ENCODE assay signal across 12 cellular contexts in the genomic region with DNA sequence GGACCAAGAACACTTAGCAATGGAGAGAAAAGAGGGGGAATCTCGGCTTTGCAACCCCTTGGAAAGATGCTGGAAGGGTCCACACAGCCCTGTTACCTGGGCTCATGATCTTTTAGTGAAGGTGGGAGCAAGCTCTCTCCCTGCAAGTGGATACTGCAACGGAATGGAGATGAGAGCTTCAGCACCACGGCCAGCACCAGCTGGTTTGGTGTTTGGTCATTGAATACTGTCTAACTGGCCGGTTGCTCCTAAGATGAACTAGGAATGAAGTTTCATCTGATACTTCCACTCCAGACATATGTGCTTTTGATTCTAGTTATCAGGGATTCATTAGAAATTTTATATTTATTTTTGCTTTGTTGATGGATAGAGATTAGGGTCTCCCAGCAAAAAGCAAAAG. TPM values are rescaled to one million over a fixed set of nuclear protein-coding genes. Genes with fewer than 3 reads are reported as not detected.
DNase-seq lines count a peak whose midpoint lies in the region; ATAC-seq lines count a peak whose summit lies in the region.
"Had no signal": no experiment of that assay in that cellular context is flagged by ENCODE, and none has a peak within 500 bp of the region (broad histone marks: within the 10 kb centered on the region; RNA-seq: fewer than 3 reads in every experiment).

No MANE protein-coding gene starts in this region.

- peaks cover 56% of the 10 kb centered on the region for H3K27me3 Mint-ChIP-seq in stimulated activated naive CD8-positive, alpha-beta T cell treated with anti-CD3 and anti-CD28 coated beads, Interleukin-15, amount 100 ng/mL, for 72 hours

- H3K27me3 ChIP-seq in right cardiac atrium (ENCODE audit: control insufficient read depth, insufficient read depth) = no peaks in the 10 kb centered on the region
- H3K27me3 ChIP-seq: upper lobe of left lung had no signal

- DNase-seq in stimulated activated naive CD8-positive, alpha-beta T cell treated with anti-CD3 and anti-CD28 coated beads, Interleukin-15, Interleukin-2, amounts not matched to agents 100 U/mL and 50 U/mL, for 24 hours = peak; percentile 21
- DNase-seq in stimulated activated naive CD8-positive, alpha-beta T cell treated with anti-CD3 and anti-CD28 coated beads, Interleukin-15, amount 100 ng/mL, for 72 hours = no peak
- peak; percentile 7 to 12 for DNase-seq in activated CD4-positive, alpha-beta T cell treated with anti-CD3 and anti-CD28 coated beads, Interleukin-2, amount 50 U/mL, for 48 hours
- DNase-seq in right cardiac atrium (peak; percentile 41 to 77 (median 69)), COLO668 (lab: John Stamatoyannopoulos, UW; ENCODE audit: unreplicated experiment) (no peak)
- no peak for DNase-seq in stimulated activated effector memory CD8-positive, alpha-beta T cell treated with anti-CD3 and anti-CD28 coated beads, Interleukin-12 subunit alpha, Interleukin-12 subunit beta, amount 100 ng/mL, for 72 hours (ENCODE audit: low spot score in 2 of 2)
- DNase-seq: CD8-positive, alpha-beta memory T cell; upper lobe of left lung had no signal

- H3K4me1 Mint-ChIP-seq in stimulated activated naive CD8-positive, alpha-beta T cell treated with anti-CD3 and anti-CD28 coated beads, Interleukin-15, amount 100 ng/mL, for 72 hours = no peaks in the 10 kb centered on the region
- H3K4me1 Mint-ChIP-seq in stimulated activated effector memory CD8-positive, alpha-beta T cell treated with anti-CD3 and anti-CD28 coated beads, Interleukin-12 subunit alpha, Interleukin-12 subunit beta, amount 100 ng/mL, for 72 hours = no peaks in the 10 kb centered on the region
- H3K4me1 Mint-ChIP-seq: CD8-positive, alpha-beta memory T cell had no signal

- H3K27ac ChIP-seq in right cardiac atrium (ENCODE audit: low read length) = no peak overlapping the region
- H3K27ac ChIP-seq: upper lobe of left lung had no signal

- no peaks in the 10 kb centered on the region for H3K36me3 Mint-ChIP-seq in stimulated activated effector memory CD8-positive, alpha-beta T cell treated with anti-CD3 and anti-CD28 coated beads, Interleukin-12 subunit alpha, Interleukin-12 subunit beta, amount 100 ng/mL, for 72 hours
- H3K36me3 Mint-ChIP-seq: activated naive CD4-positive, alpha-beta T cell treated with anti-CD3 and anti-CD28 coated beads, Interleukin-2, amount 50 U/mL, for 24 hours; CD8-positive, alpha-beta memory T cell had no signal

- no peak overlapping the region for H3K4me3 Mint-ChIP-seq in stimulated activated naive CD8-positive, alpha-beta T cell treated with anti-CD3 and anti-CD28 coated beads, Interleukin-15, amount 100 ng/mL, for 72 hours
- no peak overlapping the region for H3K4me3 Mint-ChIP-seq in stimulated activated effector memory CD8-positive, alpha-beta T cell treated with anti-CD3 and anti-CD28 coated beads, Interleukin-12 subunit alpha, Interleukin-12 subunit beta, amount 100 ng/mL, for 72 hours
- H3K4me3 Mint-ChIP-seq: activated naive CD4-positive, alpha-beta T cell treated with anti-CD3 and anti-CD28 coated beads, Interleukin-2, amount 50 U/mL, for 24 hours; CD8-positive, alpha-beta memory T cell had no signal

- ATAC-seq in stimulated activated naive CD8-positive, alpha-beta T cell treated with anti-CD3 and anti-CD28 coated beads, Interleukin-15, Interleukin-2, amounts not matched to agents 100 U/mL and 50 U/mL, for 24 hours = no peak
- ATAC-seq in stimulated activated naive CD8-positive, alpha-beta T cell treated with anti-CD3 and anti-CD28 coated beads, Interleukin-15, amount 100 ng/mL, for 72 hours = no peak
- ATAC-seq in right cardiac atrium (no peak), HG02571 (IDR thresholded peaks at IDR 0.05; ENCODE audit: unreplicated experiment) (no peak), GM18861 (IDR thresholded peaks at IDR 0.05; ENCODE audit: unreplicated experiment) (no peak)
- no peak for ATAC-seq in stimulated activated effector memory CD8-positive, alpha-beta T cell treated with anti-CD3 and anti-CD28 coated beads, Interleukin-12 subunit alpha, Interleukin-12 subunit beta, amount 100 ng/mL, for 72 hours
- ATAC-seq: Panc1 had no signal

- no peak overlapping the region for H3K4me3 ChIP-seq in right cardiac atrium (ENCODE audit: low read length)
- H3K4me3 ChIP-seq: upper lobe of left lung had no signal

- WGBS in right cardiac atrium = 10% methylated on average over 4 of the region's 4 CpGs

- no peaks in the 10 kb centered on the region for H3K9me3 ChIP-seq in right cardiac atrium (ENCODE audit: control insufficient read depth, low read length)
- H3K9me3 ChIP-seq: upper lobe of left lung had no signal

- intact Hi-C loops in right cardiac atrium (cut with DNase I) = loop anchor here in 2 of 4 donors (10.0 kb wide), 2 partner anchors 96 to 274 kb away; no protein-coding TSS in a partner anchor

- no peak overlapping the region for H3K27ac Mint-ChIP-seq in stimulated activated naive CD8-positive, alpha-beta T cell treated with anti-CD3 and anti-CD28 coated beads, Interleukin-15, amount 100 ng/mL, for 72 hours
- H3K27ac Mint-ChIP-seq in stimulated activated effector memory CD8-positive, alpha-beta T cell treated with anti-CD3 and anti-CD28 coated beads, Interleukin-12 subunit alpha, Interleukin-12 subunit beta, amount 100 ng/mL, for 72 hours = no peak overlapping the region
- H3K27ac Mint-ChIP-seq: activated naive CD4-positive, alpha-beta T cell treated with anti-CD3 and anti-CD28 coated beads, Interleukin-2, amount 50 U/mL, for 24 hours had no signal

- H3K4me1 ChIP-seq in right cardiac atrium (ENCODE audit: control insufficient read depth, insufficient read depth, low read length) = no peaks in the 10 kb centered on the region
- H3K4me1 ChIP-seq: upper lobe of left lung had no signal

- H3K9me3 Mint-ChIP-seq in stimulated activated naive CD8-positive, alpha-beta T cell treated with anti-CD3 and anti-CD28 coated beads, Interleukin-15, amount 100 ng/mL, for 72 hours = no peaks in the 10 kb centered on the region
- no peaks in the 10 kb centered on the region for H3K9me3 Mint-ChIP-seq in stimulated activated effector memory CD8-positive, alpha-beta T cell treated with anti-CD3 and anti-CD28 coated beads, Interleukin-12 subunit alpha, Interleukin-12 subunit beta, amount 100 ng/mL, for 72 hours
- H3K9me3 Mint-ChIP-seq: activated naive CD4-positive, alpha-beta T cell treated with anti-CD3 and anti-CD28 coated beads, Interleukin-2, amount 50 U/mL, for 24 hours; CD8-positive, alpha-beta memory T cell had no signal

RNA-seq across cellular contexts. Expression of gene HTR3A, which starts 16.3 kb away (rescaled TPM):
- total RNA-seq in right cardiac atrium = not detected
- 0.09 TPM for polyA plus RNA-seq in right cardiac atrium
- total RNA-seq: CD8-positive, alpha-beta memory T cell; upper lobe of left lung had no signal
- polyA plus RNA-seq: CD8-positive, alpha-beta memory T cell had no signal

Comparison
In these comparisons a context has a peak if more than half of its experiments do, and no peak if none do; other contexts are left out.
1. DNase-seq: peak in stimulated activated naive CD8-positive, alpha-beta T cell treated with anti-CD3 and anti-CD28 coated beads, Interleukin-15, Interleukin-2, amounts not matched to agents 100 U/mL and 50 U/mL, for 24 hours (single experiment), activated CD4-positive, alpha-beta T cell treated with anti-CD3 and anti-CD28 coated beads, Interleukin-2, amount 50 U/mL, for 48 hours (2 of 2) and right cardiac atrium (3 of 3); none in stimulated activated naive CD8-positive, alpha-beta T cell treated with anti-CD3 and anti-CD28 coated beads, Interleukin-15, amount 100 ng/mL, for 72 hours (0 of 2), stimulated activated effector memory CD8-positive, alpha-beta T cell treated with anti-CD3 and anti-CD28 coated beads, Interleukin-12 subunit alpha, Interleukin-12 subunit beta, amount 100 ng/mL, for 72 hours (0 of 2) and COLO668 (single experiment).